ENCODE assay signal across 1 cellular context in genomic region chr1:87826639-87827345, GRCh38.
TF ChIP-seq lines count a peak whose summit lies in the region.

No MANE protein-coding gene starts in this region.

TF ChIP-seq in GM23338, 12 proteins besides CTCF, POLR2A, EP300 and RAD21 (continued from another document):
- TF ChIP-seq, protein P1, sequence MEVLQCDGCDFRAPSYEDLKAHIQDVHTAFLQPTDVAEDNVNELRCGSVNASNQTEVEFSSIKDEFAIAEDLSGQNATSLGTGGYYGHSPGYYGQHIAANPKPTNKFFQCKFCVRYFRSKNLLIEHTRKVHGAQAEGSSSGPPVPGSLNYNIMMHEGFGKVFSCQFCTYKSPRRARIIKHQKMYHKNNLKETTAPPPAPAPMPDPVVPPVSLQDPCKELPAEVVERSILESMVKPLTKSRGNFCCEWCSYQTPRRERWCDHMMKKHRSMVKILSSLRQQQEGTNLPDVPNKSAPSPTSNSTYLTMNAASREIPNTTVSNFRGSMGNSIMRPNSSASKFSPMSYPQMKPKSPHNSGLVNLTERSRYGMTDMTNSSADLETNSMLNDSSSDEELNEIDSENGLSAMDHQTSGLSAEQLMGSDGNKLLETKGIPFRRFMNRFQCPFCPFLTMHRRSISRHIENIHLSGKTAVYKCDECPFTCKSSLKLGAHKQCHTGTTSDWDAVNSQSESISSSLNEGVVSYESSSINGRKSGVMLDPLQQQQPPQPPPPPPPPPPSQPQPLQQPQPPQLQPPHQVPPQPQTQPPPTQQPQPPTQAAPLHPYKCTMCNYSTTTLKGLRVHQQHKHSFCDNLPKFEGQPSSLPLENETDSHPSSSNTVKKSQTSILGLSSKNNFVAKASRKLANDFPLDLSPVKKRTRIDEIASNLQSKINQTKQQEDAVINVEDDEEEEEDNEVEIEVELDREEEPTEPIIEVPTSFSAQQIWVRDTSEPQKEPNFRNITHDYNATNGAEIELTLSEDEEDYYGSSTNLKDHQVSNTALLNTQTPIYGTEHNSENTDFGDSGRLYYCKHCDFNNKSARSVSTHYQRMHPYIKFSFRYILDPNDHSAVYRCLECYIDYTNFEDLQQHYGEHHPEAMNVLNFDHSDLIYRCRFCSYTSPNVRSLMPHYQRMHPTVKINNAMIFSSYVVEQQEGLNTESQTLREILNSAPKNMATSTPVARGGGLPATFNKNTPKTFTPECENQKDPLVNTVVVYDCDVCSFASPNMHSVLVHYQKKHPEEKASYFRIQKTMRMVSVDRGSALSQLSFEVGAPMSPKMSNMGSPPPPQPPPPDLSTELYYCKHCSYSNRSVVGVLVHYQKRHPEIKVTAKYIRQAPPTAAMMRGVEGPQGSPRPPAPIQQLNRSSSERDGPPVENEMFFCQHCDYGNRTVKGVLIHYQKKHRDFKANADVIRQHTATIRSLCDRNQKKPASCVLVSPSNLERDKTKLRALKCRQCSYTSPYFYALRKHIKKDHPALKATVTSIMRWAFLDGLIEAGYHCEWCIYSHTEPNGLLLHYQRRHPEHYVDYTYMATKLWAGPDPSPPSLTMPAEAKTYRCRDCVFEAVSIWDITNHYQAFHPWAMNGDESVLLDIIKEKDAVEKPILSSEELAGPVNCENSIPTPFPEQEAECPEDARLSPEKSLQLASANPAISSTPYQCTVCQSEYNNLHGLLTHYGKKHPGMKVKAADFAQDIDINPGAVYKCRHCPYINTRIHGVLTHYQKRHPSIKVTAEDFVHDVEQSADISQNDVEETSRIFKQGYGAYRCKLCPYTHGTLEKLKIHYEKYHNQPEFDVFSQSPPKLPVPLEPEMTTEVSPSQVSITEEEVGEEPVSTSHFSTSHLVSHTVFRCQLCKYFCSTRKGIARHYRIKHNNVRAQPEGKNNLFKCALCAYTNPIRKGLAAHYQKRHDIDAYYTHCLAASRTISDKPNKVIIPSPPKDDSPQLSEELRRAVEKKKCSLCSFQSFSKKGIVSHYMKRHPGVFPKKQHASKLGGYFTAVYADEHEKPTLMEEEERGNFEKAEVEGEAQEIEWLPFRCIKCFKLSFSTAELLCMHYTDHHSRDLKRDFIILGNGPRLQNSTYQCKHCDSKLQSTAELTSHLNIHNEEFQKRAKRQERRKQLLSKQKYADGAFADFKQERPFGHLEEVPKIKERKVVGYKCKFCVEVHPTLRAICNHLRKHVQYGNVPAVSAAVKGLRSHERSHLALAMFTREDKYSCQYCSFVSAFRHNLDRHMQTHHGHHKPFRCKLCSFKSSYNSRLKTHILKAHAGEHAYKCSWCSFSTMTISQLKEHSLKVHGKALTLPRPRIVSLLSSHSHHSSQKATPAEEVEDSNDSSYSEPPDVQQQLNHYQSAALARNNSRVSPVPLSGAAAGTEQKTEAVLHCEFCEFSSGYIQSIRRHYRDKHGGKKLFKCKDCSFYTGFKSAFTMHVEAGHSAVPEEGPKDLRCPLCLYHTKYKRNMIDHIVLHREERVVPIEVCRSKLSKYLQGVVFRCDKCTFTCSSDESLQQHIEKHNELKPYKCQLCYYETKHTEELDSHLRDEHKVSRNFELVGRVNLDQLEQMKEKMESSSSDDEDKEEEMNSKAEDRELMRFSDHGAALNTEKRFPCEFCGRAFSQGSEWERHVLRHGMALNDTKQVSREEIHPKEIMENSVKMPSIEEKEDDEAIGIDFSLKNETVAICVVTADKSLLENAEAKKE (CRISPR knock-in tag; IDR thresholded peaks at IDR 0.05) = no peak
- TF ChIP-seq CREB1 (CRISPR knock-in tag; IDR thresholded peaks at IDR 0.05; ENCODE audit: low read depth) (no peak), EZH2 (IDR thresholded peaks at IDR 0.05; ENCODE audit: low read depth, unreplicated experiment) (no peak), STAT1 (IDR thresholded peaks at IDR 0.05; ENCODE audit: unreplicated experiment) (no peak), EZH2phosphoT487 (IDR thresholded peaks at IDR 0.05; ENCODE audit: unreplicated experiment) (no peak)
TF ChIP-seq in GM23338: peak in this region for 0.
